ENCODE assay signal across 20 cellular contexts in genomic region chr16:68779891-68780290, GRCh38. TPM values are rescaled to one million over a fixed set of nuclear protein-coding genes. Genes with fewer than 3 reads are reported as not detected.
A peak's percentile ranks its signal among the peaks of the same experiment; 100 is the strongest.
DNase-seq lines count a peak whose midpoint lies in the region; ATAC-seq and TF ChIP-seq lines count a peak whose summit lies in the region.
"Had no signal": no experiment of that assay in that cellular context is flagged by ENCODE, and none has a peak within 500 bp of the region (broad histone marks: within the 10 kb centered on the region; RNA-seq: fewer than 3 reads in every experiment).

No MANE protein-coding gene starts in this region.

- ATAC-seq in mucosa of descending colon: peak; percentile 50
- ATAC-seq in GM19455 (IDR thresholded peaks at IDR 0.05; ENCODE audit: unreplicated experiment): no peak
- ATAC-seq in HG03378 (IDR thresholded peaks at IDR 0.05; ENCODE audit: unreplicated experiment): no peak
- ATAC-seq in effector memory CD8-positive, alpha-beta T cell (replicated peaks): no peak
- ATAC-seq: heart right ventricle, natural killer cell had no signal

- peaks cover 5 to 7% of the 10 kb centered on the region in 2 donors for H3K4me1 Mint-ChIP-seq in effector memory CD8-positive, alpha-beta T cell (ENCODE audit: low read depth in 2 of 2)

- no peak overlapping the region for H3K4me3 Mint-ChIP-seq in effector memory CD8-positive, alpha-beta T cell
- H3K4me3 Mint-ChIP-seq: natural killer cell had no signal

- H3K36me3 ChIP-seq in mucosa of descending colon (ENCODE audit: low read depth): no peaks in the 10 kb centered on the region
- no peaks in the 10 kb centered on the region for H3K36me3 ChIP-seq in uterus
- H3K36me3 ChIP-seq: adrenal gland, cardiac muscle cell, heart right ventricle, tibial nerve had no signal

- H3K9me3 Mint-ChIP-seq in effector memory CD8-positive, alpha-beta T cell: no peaks in the 10 kb centered on the region
- H3K9me3 Mint-ChIP-seq: natural killer cell had no signal

- no peak overlapping the region for H3K4me3 ChIP-seq in dorsolateral prefrontal cortex
- no peak overlapping the region for H3K4me3 ChIP-seq in mucosa of descending colon
- no peak overlapping the region for H3K4me3 ChIP-seq in uterus
- H3K4me3 ChIP-seq: adrenal gland, cardiac muscle cell, heart right ventricle, tibial nerve had no signal

- H3K27ac ChIP-seq in 22Rv1 (peak overlapping the region; percentile 80), dorsolateral prefrontal cortex (peak overlapping the region in 35 of 59 donors; percentile 26 to 100 (median 70)), uterus (no peak overlapping the region)
- H3K27ac ChIP-seq: adrenal gland, cardiac muscle cell, heart right ventricle had no signal

- TF ChIP-seq POLR2A in uterus (IDR thresholded peaks at IDR 0.05): no peak

- no peaks in the 10 kb centered on the region for H3K36me3 Mint-ChIP-seq in effector memory CD8-positive, alpha-beta T cell (ENCODE audit: insufficient read depth)
- H3K36me3 Mint-ChIP-seq: natural killer cell had no signal

- intact Hi-C loops in dorsolateral prefrontal cortex (cut with DNase I): no loop called here
- intact Hi-C loops in mucosa of descending colon (cut with DNase I, micrococcal nuclease): no loop called here
- intact Hi-C loops in uterus (cut with DNase I; ENCODE audit: low total_unique reads): no loop called here

- no peaks in the 10 kb centered on the region for H3K27me3 ChIP-seq in dorsolateral prefrontal cortex
- H3K27me3 ChIP-seq in uterus: no peaks in the 10 kb centered on the region
- H3K27me3 ChIP-seq: adrenal gland, cardiac muscle cell, tibial nerve had no signal

- peak; percentile 4 to 50 for DNase-seq in NCI-H2081 (lab: John Stamatoyannopoulos, UW)
- DNase-seq in dorsolateral prefrontal cortex: no peak
- DNase-seq in mucosa of descending colon: peak in 1 of 3 donors; percentile 42
- no peak for DNase-seq in uterus
- DNase-seq in effector memory CD8-positive, alpha-beta T cell: no peak
- DNase-seq: activated CD4-positive, alpha-beta T cell treated with anti-CD3 and anti-CD28 coated beads for 1 hour; activated effector memory CD4-positive, alpha-beta T cell treated with Interleukin-2 at 50 U/mL for 16 hours; adrenal gland; DMS53; heart right ventricle; natural killer cell; NCI-H1694 treated with DMSO at 0.1 percent for 48 hours; NCI-H524; stimulated activated CD4-positive, alpha-beta T cell treated with anti-CD3 and anti-CD28 coated beads, Interleukin-12 subunit alpha, Interleukin-12 subunit beta, amount 100 ng/mL, for 4 hours; T-helper 9 cell had no signal

- H3K9me3 ChIP-seq in mucosa of descending colon (no peaks in the 10 kb centered on the region), uterus (no peaks in the 10 kb centered on the region)
- H3K9me3 ChIP-seq: adrenal gland, tibial nerve had no signal

- no peak for TF ChIP-seq CTCF in 22Rv1 (IDR thresholded peaks at IDR 0.05)
- TF ChIP-seq CTCF in dorsolateral prefrontal cortex (IDR thresholded peaks at IDR 0.05 in 54 of 56, conservative IDR thresholded peaks at IDR 0.05 in 2 of 56; ENCODE audit: low read depth in 1 of 56, partially characterized antibody in 56 of 56): no peak
- TF ChIP-seq CTCF in mucosa of descending colon (IDR thresholded peaks at IDR 0.05): no peak
- TF ChIP-seq CTCF in uterus (IDR thresholded peaks at IDR 0.05): no peak

- peaks cover 11 to 30% of the 10 kb centered on the region in 2 donors for H3K27me3 Mint-ChIP-seq in effector memory CD8-positive, alpha-beta T cell

- H3K27ac Mint-ChIP-seq in effector memory CD8-positive, alpha-beta T cell: no peak overlapping the region
- H3K27ac Mint-ChIP-seq: natural killer cell had no signal

- peaks cover 21% of the 10 kb centered on the region for H3K4me1 ChIP-seq in mucosa of descending colon (ENCODE audit: low read depth)
- H3K4me1 ChIP-seq in uterus: no peaks in the 10 kb centered on the region
- H3K4me1 ChIP-seq: adrenal gland, heart right ventricle had no signal

RNA-seq across cellular contexts. Expression of gene CDH1, which starts 42.8 kb away (rescaled TPM):
- total RNA-seq in dorsolateral prefrontal cortex (10 to 100 TPM in 20 of 120 experiments, 1 to 10 TPM in 97, under 1 TPM in 3; 0.82 to 20.2 (median 5.1) TPM), mucosa of descending colon (100 to 1,000 TPM; 284 to 777 (median 667) TPM), uterus (10 to 100 TPM in 1 of 4 donors, 1 to 10 TPM in 2, under 1 TPM in 1; 0.26 to 30.0 (median 2.6) TPM)

Comparison
In these comparisons a context has a peak if more than half of its experiments do, and no peak if none do; other contexts are left out.
1. H3K27ac ChIP-seq: peak in 22Rv1 (single experiment) and dorsolateral prefrontal cortex (35 of 59); none in uterus (0 of 2).
2. DNase-seq: peak in NCI-H2081 (2 of 2); none in dorsolateral prefrontal cortex (0 of 10), uterus (0 of 2) and effector memory CD8-positive, alpha-beta T cell (0 of 3).
3. RNA of gene CDH1, which starts 42.8 kb away (total RNA-seq): 284 to 777 TPM in mucosa of descending colon; 0.82 to 20.2 TPM in dorsolateral prefrontal cortex and 0.26 to 30.0 TPM in uterus; every median in the first group is over 4 times any median in the second.